8 cellular contexts compared by ENCODE assay signal in genomic region chr14:93977790-93978581, GRCh38. TPM values are rescaled to one million over a fixed set of nuclear protein-coding genes. Genes with fewer than 3 reads are reported as not detected.
DNase-seq lines count a peak whose midpoint lies in the region; ATAC-seq and TF ChIP-seq lines count a peak whose summit lies in the region.

No MANE protein-coding gene starts in this region.

- no peak for TF ChIP-seq CTCF in CD8-positive, alpha-beta T cell (IDR thresholded peaks at IDR 0.05)
- TF ChIP-seq CTCF in adrenal gland (IDR thresholded peaks at IDR 0.05): no peak

- H3K9me3 ChIP-seq in CD8-positive, alpha-beta T cell (ENCODE audit: low read length): peaks cover 17% of the 10 kb centered on the region
- H3K9me3 ChIP-seq in adrenal gland (replicated peaks in 1 of 3): no peaks in the 10 kb centered on the region

- POLR2A ChIA-PET in CD8-positive, alpha-beta T cell (lab: Charles Lee): interaction anchor here (0.6 to 2.1 kb wide), 7 partner anchors 10 to 38 kb away, joined by 3 to 15 read pairs (median 5); no protein-coding TSS in a partner anchor

- no peak overlapping the region for H3K4me3 ChIP-seq in CD8-positive, alpha-beta T cell (ENCODE audit: low read depth, low read length)
- no peak overlapping the region for H3K4me3 ChIP-seq in adrenal gland

- peaks cover 45% of the 10 kb centered on the region for H3K4me1 Mint-ChIP-seq in CD8-positive, alpha-beta T cell (ENCODE audit: low read depth)

- intact Hi-C loops in CD8-positive, alpha-beta T cell (cut with DNase I, micrococcal nuclease): loop anchor here in 1 of 2 experiments (1.0 kb wide), 1 partner anchor 19 kb away; no protein-coding TSS in a partner anchor
- intact Hi-C loops in adrenal gland (cut with DNase I): no loop called here

- no peak overlapping the region for H3K27ac ChIP-seq in CD8-positive, alpha-beta T cell (ENCODE audit: low read depth, low read length)
- H3K27ac ChIP-seq in adrenal gland: no peak overlapping the region

- no peak for TF ChIP-seq POLR2A in adrenal gland (IDR thresholded peaks at IDR 0.05)

- peaks cover 8% of the 10 kb centered on the region for H3K36me3 Mint-ChIP-seq in CD8-positive, alpha-beta T cell

- no peaks in the 10 kb centered on the region for H3K36me3 ChIP-seq in CD8-positive, alpha-beta T cell (ENCODE audit: insufficient read depth, low read length)
- H3K36me3 ChIP-seq in adrenal gland (replicated peaks in 1 of 2): no peaks in the 10 kb centered on the region

- WGBS in adrenal gland, 4 donors: 83 to 91% (median 89%) methylated on average over 11 of the region's 11 CpGs

- peak; percentile 30 to 81 (median 61) for DNase-seq in CD8-positive, alpha-beta T cell
- DNase-seq in RPMI7951 (ENCODE audit: low read depth) (peak; percentile 72), AG20443 (ENCODE audit: low spot score) (no peak), COLO668 (lab: John Stamatoyannopoulos, UW; ENCODE audit: unreplicated experiment) (no peak), adrenal gland (no peak)
- DNase-seq in activated naive CD8-positive, alpha-beta T cell treated with anti-CD3 and anti-CD28 coated beads, Interleukin-2, amount 50 U/mL, for 16 hours (ENCODE audit: low read depth, low spot score): peak; percentile 68
- DNase-seq in stimulated activated CD4-positive, alpha-beta T cell treated with anti-CD3 and anti-CD28 coated beads, TNF-alpha, amount 100 ng/mL, for 24 hours (ENCODE audit: low read depth in 3 of 3): peak; percentile 56 to 71 (median 71)

- no peaks in the 10 kb centered on the region for H3K27me3 ChIP-seq in CD8-positive, alpha-beta T cell (ENCODE audit: insufficient read depth, low read length)
- H3K27me3 ChIP-seq in adrenal gland: no peaks in the 10 kb centered on the region

- peak; percentile 86 for ATAC-seq in CD8-positive, alpha-beta T cell
- peak; percentile 45 for ATAC-seq in GM21825 (IDR thresholded peaks at IDR 0.05; ENCODE audit: unreplicated experiment)

- H3K27me3 Mint-ChIP-seq in CD8-positive, alpha-beta T cell (ENCODE audit: low read depth): peaks cover 2% of the 10 kb centered on the region

- CTCF ChIA-PET in CD8-positive, alpha-beta T cell (lab: Charles Lee): interaction anchor here (0.9 to 19.7 kb wide), 10 partner anchors 10 to 202 kb away, joined by 3 to 504 read pairs (median 4); no protein-coding TSS in a partner anchor

- H3K4me3 Mint-ChIP-seq in CD8-positive, alpha-beta T cell: no peak overlapping the region

- peaks cover 40% of the 10 kb centered on the region for H3K4me1 ChIP-seq in CD8-positive, alpha-beta T cell (ENCODE audit: insufficient read depth, low read length)
- H3K4me1 ChIP-seq in adrenal gland (replicated peaks in 1 of 2): no peaks in the 10 kb centered on the region

- peaks cover 19% of the 10 kb centered on the region for H3K9me3 Mint-ChIP-seq in CD8-positive, alpha-beta T cell

- peak overlapping the region; percentile 79 for H3K27ac Mint-ChIP-seq in CD8-positive, alpha-beta T cell

RNA-seq across cellular contexts. Expression of gene ASB2, which starts 1.6 kb away (rescaled TPM):
- total RNA-seq in CD8-positive, alpha-beta T cell: 1 to 10 TPM; 1.7 to 2.8 TPM
- total RNA-seq in RPMI7951 (2014; rRNA removed; shearing (Covaris generic)): 0.36 and 0.78 TPM in 2 replicates
- total RNA-seq in adrenal gland: 1 to 10 TPM in 1 of 8 donors, under 1 TPM in 6, not detected in 1; 0.19 to 1.5 (median 0.47) TPM
- polyA plus RNA-seq in adrenal gland: 1 to 10 TPM in 2 of 3 donors, under 1 TPM in 1; 0.44 to 3.5 (median 2.2) TPM

RNA-seq across cellular contexts. Expression of gene CCDC197, which starts 19.1 kb away (rescaled TPM):
- not detected for total RNA-seq in CD8-positive, alpha-beta T cell
- total RNA-seq in RPMI7951 (2014; rRNA removed; shearing (Covaris generic)): not detected in 2 replicates
- not detected for total RNA-seq in adrenal gland
- polyA plus RNA-seq in adrenal gland: not detected

RNA-seq across cellular contexts. Expression of gene OTUB2, which starts 48.2 kb away (rescaled TPM):
- total RNA-seq in CD8-positive, alpha-beta T cell: not detected
- total RNA-seq in RPMI7951 (2014; rRNA removed; shearing (Covaris generic)): 1.5 and 1.6 TPM in 2 replicates
- 1 to 10 TPM in 6 of 8 donors, under 1 TPM in 2; 0.17 to 2.5 (median 1.5) TPM for total RNA-seq in adrenal gland
- polyA plus RNA-seq in adrenal gland: 1 to 10 TPM in 1 of 3 donors, under 1 TPM in 2; 0.47 to 2.0 (median 0.48) TPM

RNA-seq across cellular contexts. Expression of gene FAM181A, which starts 50.8 kb away (rescaled TPM):
- total RNA-seq in CD8-positive, alpha-beta T cell: not detected
- not detected in 2 replicates for total RNA-seq in RPMI7951 (2014; rRNA removed; shearing (Covaris generic))
- not detected for total RNA-seq in adrenal gland
- polyA plus RNA-seq in adrenal gland: not detected

Comparison
In these comparisons a context has a peak if more than half of its experiments do, and no peak if none do; other contexts are left out.
1. DNase-seq: peak in CD8-positive, alpha-beta T cell (7 of 7), RPMI7951 (single experiment), activated naive CD8-positive, alpha-beta T cell treated with anti-CD3 and anti-CD28 coated beads, Interleukin-2, amount 50 U/mL, for 16 hours (single experiment) and stimulated activated CD4-positive, alpha-beta T cell treated with anti-CD3 and anti-CD28 coated beads, TNF-alpha, amount 100 ng/mL, for 24 hours (3 of 3); none in AG20443 (single experiment), COLO668 (single experiment) and adrenal gland (0 of 7).